10 cellular contexts compared by ENCODE assay signal in the genomic region with DNA sequence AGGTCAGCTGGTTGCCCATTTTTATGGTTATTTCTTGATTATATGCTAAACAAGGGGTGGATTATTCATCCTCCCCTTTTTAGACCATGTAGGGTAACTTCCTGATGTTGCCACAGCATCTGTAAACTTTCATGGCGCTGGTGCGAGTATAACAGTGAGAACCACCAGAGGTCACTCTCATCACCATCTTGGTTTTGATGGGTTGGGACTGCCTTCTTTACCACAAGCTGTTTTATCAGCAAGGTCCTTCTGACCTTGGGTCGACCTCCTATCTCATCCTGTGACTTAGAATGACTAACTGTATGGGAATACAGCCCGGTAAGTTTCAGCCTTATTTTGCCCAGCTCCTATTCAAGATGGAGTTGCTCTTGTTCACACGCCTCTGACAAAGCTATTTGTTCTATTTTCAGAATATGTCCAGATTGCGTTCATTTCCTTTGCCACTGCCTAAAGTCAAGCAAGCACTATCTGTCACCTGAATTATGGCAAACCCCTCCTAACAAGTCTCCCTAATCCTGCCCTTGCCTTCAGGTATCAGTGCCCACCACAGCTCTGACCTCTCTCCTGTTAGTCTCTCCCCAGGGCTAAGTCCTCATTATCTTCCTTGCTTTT.
DNase-seq lines count a peak whose midpoint lies in the region; ATAC-seq and TF ChIP-seq lines count a peak whose summit lies in the region.
"Had no signal": no experiment of that assay in that cellular context is flagged by ENCODE, and none has a peak within 500 bp of the region (broad histone marks: within the 10 kb centered on the region; RNA-seq: fewer than 3 reads in every experiment).

No MANE protein-coding gene starts in this region.

- no peaks in the 10 kb centered on the region for H3K36me3 Mint-ChIP-seq in GM23338 (ENCODE audit: low read depth)
- H3K36me3 Mint-ChIP-seq in T-helper 2 cell treated with Interferon-gamma antibody and Interleukin-4, amounts not matched to agents 5 μg/mL and 100 μg/mL, for 36 hours (ENCODE audit: low read depth): no peaks in the 10 kb centered on the region

- no peaks in the 10 kb centered on the region for H3K9me2 ChIP-seq in GM23338 (ENCODE audit: insufficient read depth)
- no peaks in the 10 kb centered on the region for H3K9me2 ChIP-seq in hepatocyte (replicated peaks; ENCODE audit: insufficient read depth)

- H3K79me2 ChIP-seq in GM23338 (replicated peaks; ENCODE audit: insufficient read depth): no peaks in the 10 kb centered on the region
- no peaks in the 10 kb centered on the region for H3K79me2 ChIP-seq in hepatocyte

- no peak overlapping the region for H3K4me3 Mint-ChIP-seq in GM23338
- H3K4me3 Mint-ChIP-seq in T-helper 2 cell treated with Interferon-gamma antibody and Interleukin-4, amounts not matched to agents 5 μg/mL and 100 μg/mL, for 36 hours: no peak overlapping the region
- H3K4me3 Mint-ChIP-seq: activated B cell treated with CpG ODN at 0.5 μM for 24 hours had no signal

- ATAC-seq in GM23338 (peak; percentile 94), SK-N-SH treated with all-trans-retinoic acid at 6 μM for 48 hours (peak; percentile 65), HG03439 (IDR thresholded peaks at IDR 0.05; ENCODE audit: unreplicated experiment) (no peak), HG02840 (IDR thresholded peaks at IDR 0.05; ENCODE audit: low FRiP score, unreplicated experiment) (no peak)
- ATAC-seq: left colon had no signal

- H3K4me2 ChIP-seq in GM23338: no peak overlapping the region; the same call in 1 of the 2 replicates
- no peak overlapping the region for H3K4me2 ChIP-seq in hepatocyte

- H3K4me3 ChIP-seq in AG04449 (ENCODE audit: low read depth, low read length) (no peak overlapping the region), GM23338 (no peak overlapping the region), hepatocyte (no peak overlapping the region)

- no peaks in the 10 kb centered on the region for H3K9me3 Mint-ChIP-seq in GM23338
- H3K9me3 Mint-ChIP-seq in T-helper 2 cell treated with Interferon-gamma antibody and Interleukin-4, amounts not matched to agents 5 μg/mL and 100 μg/mL, for 36 hours: peaks cover 22% of the 10 kb centered on the region

- H2AFZ ChIP-seq in GM23338 (0 out of 2 replicates have a peak overlapping the region, but pooled peaks have one; percentile 69), hepatocyte (no peak overlapping the region)

- H3K27me3 ChIP-seq in GM23338 (ENCODE audit: insufficient read depth) (no peaks in the 10 kb centered on the region), hepatocyte (no peaks in the 10 kb centered on the region)

- H3F3A ChIP-seq in GM23338 (replicated peaks; ENCODE audit: low read depth): no peaks in the 10 kb centered on the region

- H4K20me1 ChIP-seq in GM23338 (replicated peaks; ENCODE audit: insufficient read depth) (no peaks in the 10 kb centered on the region), hepatocyte (ENCODE audit: insufficient read depth, poor library complexity, severe bottlenecking) (no peaks in the 10 kb centered on the region)

- H3K27me3 Mint-ChIP-seq in GM23338 (ENCODE audit: insufficient read depth, low read depth, poor library complexity): no peaks in the 10 kb centered on the region
- no peaks in the 10 kb centered on the region for H3K27me3 Mint-ChIP-seq in T-helper 2 cell treated with Interferon-gamma antibody and Interleukin-4, amounts not matched to agents 5 μg/mL and 100 μg/mL, for 36 hours (ENCODE audit: low read depth)
- H3K27me3 Mint-ChIP-seq: activated B cell treated with CpG ODN at 0.5 μM for 24 hours had no signal

- no peak for DNase-seq in AG04449 (ENCODE audit: low read depth, low spot score)
- peak; percentile 85 for DNase-seq in GM23338 (ENCODE audit: low spot score)
- peak; percentile 63 for DNase-seq in hepatocyte (ENCODE audit: low spot score)
- no peak for DNase-seq in nucleus accumbens (lab: John Stamatoyannopoulos, UW)
- DNase-seq in T-helper 2 cell treated with Interferon-gamma antibody and Interleukin-4, amounts not matched to agents 5 μg/mL and 100 μg/mL, for 36 hours (ENCODE audit: low spot score): no peak
- DNase-seq: activated B cell treated with CpG ODN at 0.5 μM for 24 hours, left colon had no signal

- TF ChIP-seq CTCF in AG04449 (IDR thresholded peaks at IDR 0.05; ENCODE audit: insufficient read depth, low read length, missing control alignments): peak; percentile 46
- peak; percentile 75 to 87 for TF ChIP-seq CTCF in GM23338 (conservative IDR thresholded peaks at IDR 0.05; ENCODE audit: low read depth in 2 of 2)
- peak; percentile 58 for TF ChIP-seq CTCF in hepatocyte (IDR thresholded peaks at IDR 0.05; ENCODE audit: poor library complexity)

- 59% methylated on average over 6 of the region's 6 CpGs for WGBS in hepatocyte (ENCODE audit: low lambda C conversion rate, missing lambda C conversion rate)

- no peak overlapping the region for H3K27ac ChIP-seq in GM23338 (ENCODE audit: low read depth)
- H3K27ac ChIP-seq in hepatocyte: no peak overlapping the region

- POLR2A ChIA-PET in AG04449 (lab: Yijun Ruan, JAX): no interaction called here

- H3K4me1 ChIP-seq in GM23338 (ENCODE audit: insufficient read depth) (peaks cover 19% of the 10 kb centered on the region), hepatocyte (ENCODE audit: insufficient read depth) (no peaks in the 10 kb centered on the region)

- H3K9me3 ChIP-seq in hepatocyte (ENCODE audit: low read depth): no peaks in the 10 kb centered on the region

- no peaks in the 10 kb centered on the region for H3K36me3 ChIP-seq in GM23338 (ENCODE audit: insufficient read depth)
- no peaks in the 10 kb centered on the region for H3K36me3 ChIP-seq in hepatocyte (replicated peaks; ENCODE audit: insufficient read depth, low read depth)

- H3K4me1 Mint-ChIP-seq in GM23338: peaks cover 14% of the 10 kb centered on the region
- H3K4me1 Mint-ChIP-seq in T-helper 2 cell treated with Interferon-gamma antibody and Interleukin-4, amounts not matched to agents 5 μg/mL and 100 μg/mL, for 36 hours (ENCODE audit: low read depth): no peaks in the 10 kb centered on the region
- H3K4me1 Mint-ChIP-seq: activated B cell treated with CpG ODN at 0.5 μM for 24 hours had no signal

- H3K27ac Mint-ChIP-seq in GM23338: peak overlapping the region; percentile 15; the same call in 1 of the 2 replicates
- H3K27ac Mint-ChIP-seq in T-helper 2 cell treated with Interferon-gamma antibody and Interleukin-4, amounts not matched to agents 5 μg/mL and 100 μg/mL, for 36 hours: no peak overlapping the region
- H3K27ac Mint-ChIP-seq: activated B cell treated with CpG ODN at 0.5 μM for 24 hours had no signal

- CTCF ChIA-PET in AG04449 (lab: Yijun Ruan, JAX): interaction anchor here (2.3 kb wide), 1 partner anchor 1297 kb away, joined by 9 read pairs; no protein-coding TSS in a partner anchor

TF ChIP-seq in GM23338, 12 proteins besides CTCF, POLR2A, EP300 and RAD21 (continues in another document):
- TF ChIP-seq CREB1 (CRISPR knock-in tag; IDR thresholded peaks at IDR 0.05; ENCODE audit: low read depth) (no peak), ZNF114 (CRISPR knock-in tag; IDR thresholded peaks at IDR 0.05) (no peak), STAT1 (IDR thresholded peaks at IDR 0.05; ENCODE audit: unreplicated experiment) (no peak), EZH2phosphoT487 (IDR thresholded peaks at IDR 0.05; ENCODE audit: unreplicated experiment) (no peak), JUNB (IDR thresholded peaks at IDR 0.05; ENCODE audit: unreplicated experiment) (no peak)

TF ChIP-seq in SK-N-SH treated with all-trans-retinoic acid at 6 μM for 48 hours, 23 proteins besides CTCF, POLR2A, EP300 and RAD21:
- 0 out of 2 replicates have a peak, but pooled peaks have one; percentile 61 for TF ChIP-seq SNAI2 (CRISPR knock-in tag; IDR thresholded peaks at IDR 0.05)
- TF ChIP-seq OSR1 (CRISPR knock-in tag; IDR thresholded peaks at IDR 0.05): no peak
- no peak for TF ChIP-seq TOX (CRISPR knock-in tag; IDR thresholded peaks at IDR 0.05; ENCODE audit: borderline replicate concordance)
- TF ChIP-seq ZFP3 (CRISPR knock-in tag; IDR thresholded peaks at IDR 0.05): peak; percentile 88
- peak; percentile 88; the same call in 1 of the 2 replicates for TF ChIP-seq CSDC2 (CRISPR knock-in tag; IDR thresholded peaks at IDR 0.05)
- TF ChIP-seq ZNF8 (CRISPR knock-in tag; IDR thresholded peaks at IDR 0.05): peak; percentile 8; the same call in 1 of the 2 replicates
- 0 out of 2 replicates have a peak, but pooled peaks have one; percentile 28 for TF ChIP-seq ISL1 (CRISPR knock-in tag; IDR thresholded peaks at IDR 0.05)

Comparison
In these comparisons a context has a peak if more than half of its experiments do, and no peak if none do; other contexts are left out.
1. DNase-seq: peak in GM23338 (single experiment) and hepatocyte (single experiment); none in AG04449 (single experiment), nucleus accumbens (0 of 56) and T-helper 2 cell treated with Interferon-gamma antibody and Interleukin-4, amounts not matched to agents 5 μg/mL and 100 μg/mL, for 36 hours (single experiment).
2. ATAC-seq: peak in GM23338 (single experiment) and SK-N-SH treated with all-trans-retinoic acid at 6 μM for 48 hours (single experiment); none in HG03439 (single experiment) and HG02840 (single experiment).
3. Peak in every context shown above with its lines, with median percentiles within 50 percentile points of each other: CTCF ChIP-seq.